Comparison of ENCODE assay signal across 23 cellular contexts in the genomic region with DNA sequence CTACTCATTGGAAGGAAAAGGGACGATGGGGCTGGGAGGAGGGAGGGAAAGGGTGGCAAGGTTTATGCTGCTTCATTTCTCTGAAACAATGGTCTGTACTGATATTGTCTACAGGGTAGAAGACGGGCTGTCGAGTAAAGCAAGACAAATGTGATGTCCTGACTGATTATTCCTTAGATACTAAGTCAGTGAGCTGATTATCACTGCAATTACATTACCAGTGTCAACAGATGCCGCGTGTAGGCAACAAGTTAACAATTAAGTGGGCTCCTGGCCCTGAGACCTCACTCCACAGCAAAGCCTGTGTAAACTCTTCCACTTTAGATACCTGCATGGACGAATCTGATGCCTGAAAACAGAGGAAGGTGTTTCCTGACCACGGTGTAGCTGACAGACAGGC.
"Had no signal": no experiment of that assay in that cellular context is flagged by ENCODE, and none has a peak within 500 bp of the region (broad histone marks: within the 10 kb centered on the region; RNA-seq: fewer than 3 reads in every experiment).

No MANE protein-coding gene starts in this region.

- H3K27ac Mint-ChIP-seq: immature natural killer cell; naive B cell; nephron; stimulated activated naive B cell treated with anti-CD40 and anti-IgM and Interleukin-4, amounts not matched to agents 10 μg/mL and 1 μg/mL and 100 μg/mL, for 72 hours had no signal

- ATAC-seq: left ventricle myocardium superior; psoas muscle; sciatic nerve; stimulated activated naive B cell treated with anti-CD40 and anti-IgM and Interleukin-4, amounts not matched to agents 10 μg/mL and 1 μg/mL and 100 μg/mL, for 72 hours had no signal

- H3K4me3 ChIP-seq: colonic mucosa, lung, psoas muscle, spleen, stomach, thoracic aorta, transverse colon had no signal

- H3K9me3 Mint-ChIP-seq: nephron; stimulated activated naive B cell treated with anti-CD40 and anti-IgM and Interleukin-4, amounts not matched to agents 10 μg/mL and 1 μg/mL and 100 μg/mL, for 72 hours had no signal

- FAIRE-seq: frontal cortex, keratinocyte had no signal

- H3K27me3 ChIP-seq: colonic mucosa, spleen, stomach, transverse colon had no signal

- H3K4me1 Mint-ChIP-seq: naive B cell; stimulated activated naive B cell treated with anti-CD40 and anti-IgM and Interleukin-4, amounts not matched to agents 10 μg/mL and 1 μg/mL and 100 μg/mL, for 72 hours had no signal

- H3K36me3 ChIP-seq: colonic mucosa, spleen, stomach, thoracic aorta, transverse colon had no signal

- H3K4me1 ChIP-seq: colonic mucosa, psoas muscle, spleen, stomach, transverse colon had no signal

- H3K36me3 Mint-ChIP-seq: immature natural killer cell; naive B cell; stimulated activated naive B cell treated with anti-CD40 and anti-IgM and Interleukin-4, amounts not matched to agents 10 μg/mL and 1 μg/mL and 100 μg/mL, for 72 hours had no signal

- DNase-seq: colonic mucosa; dermis blood vessel endothelial cell; immature natural killer cell; left ventricle myocardium superior; mesenchymal stem cell; midbrain; naive B cell; psoas muscle; retina; spleen; stimulated activated CD4-positive, alpha-beta T cell treated with anti-CD3 and anti-CD28 coated beads, Interleukin-15, amount 100 ng/mL, for 24 hours; stimulated activated CD4-positive, alpha-beta T cell treated with anti-CD3 and anti-CD28 coated beads, Interleukin-1b, Interleukin-23, amount 100 ng/mL, for 48 hours; stimulated activated CD4-positive, alpha-beta T cell treated with anti-CD3 and anti-CD28 coated beads, Interleukin-4, amount 100 ng/mL, for 4 hours; stimulated activated naive B cell treated with anti-CD40 and anti-IgM and Interleukin-4, amounts not matched to agents 10 μg/mL and 1 μg/mL and 100 μg/mL, for 72 hours; stomach; substantia nigra; transverse colon had no signal

- H3K27ac ChIP-seq: colonic mucosa, psoas muscle, spleen, stomach, thoracic aorta, transverse colon had no signal

- H3K27me3 Mint-ChIP-seq: naive B cell; stimulated activated naive B cell treated with anti-CD40 and anti-IgM and Interleukin-4, amounts not matched to agents 10 μg/mL and 1 μg/mL and 100 μg/mL, for 72 hours had no signal

- H3K4me3 Mint-ChIP-seq: immature natural killer cell; nephron; stimulated activated naive B cell treated with anti-CD40 and anti-IgM and Interleukin-4, amounts not matched to agents 10 μg/mL and 1 μg/mL and 100 μg/mL, for 72 hours had no signal

- H3K9me3 ChIP-seq: psoas muscle, spleen, stomach, thoracic aorta, transverse colon had no signal
